Comparison of ENCODE assay signal across 8 cellular contexts in genomic region chr10:73887038-73888015, GRCh38. TPM values are rescaled to one million over a fixed set of nuclear protein-coding genes. Genes with fewer than 3 reads are reported as not detected.
DNase-seq lines count a peak whose midpoint lies in the region; ATAC-seq, FAIRE-seq and TF ChIP-seq lines count a peak whose summit lies in the region.

No MANE protein-coding gene starts in this region.

- peaks cover 17 to 20% of the 10 kb centered on the region in 2 experiments for H3K4me1 ChIP-seq in K562 (replicated peaks in 1 of 2; ENCODE audit: control insufficient read depth in 2 of 2, insufficient read depth in 2 of 2, low read length in 2 of 2)

- TF ChIP-seq RAD21 in K562 (CRISPR knock-in tag; conservative IDR thresholded peaks at IDR 0.05 in 1 of 2, IDR thresholded peaks at IDR 0.05 in 1 of 2) = peak in 1 of 2 experiments; percentile 12; a peak in 1 of 4 replicates

- H3K9me3 ChIP-seq in K562 (replicated peaks; ENCODE audit: control insufficient read depth, insufficient read depth, low read depth, low read length) = no peaks in the 10 kb centered on the region

- H3K36me3 Mint-ChIP-seq in natural killer cell treated with Interleukin-12 subunit alpha and Interleukin-12 subunit beta and Interleukin-15 and Interleukin-18, amount 100 ng/mL, for 72 hours = no peaks in the 10 kb centered on the region
- no peaks in the 10 kb centered on the region for H3K36me3 Mint-ChIP-seq in activated T-helper 1 cell treated with anti-CD3 and anti-CD28 coated beads, Interleukin-12 subunit alpha, Interleukin-12 subunit beta, Interleukin-2, Interleukin-4 antibody, amounts not matched to agents 30 ng/mL and 10 ng/mL and 1 ng/mL, durations not matched to agents 14 hours and 24 hours and 36 hours (ENCODE audit: low read depth)

- H3K4me3 ChIP-seq in K562 = no peak overlapping the region

- 52% methylated on average over 15 of the region's 15 CpGs for WGBS in K562 (ENCODE audit: insufficient coverage, low coverage, missing lambda C conversion rate)

- TF ChIP-seq CTCF in K562 (IDR thresholded peaks at IDR 0.05 in 2 of 3, conservative IDR thresholded peaks at IDR 0.05 in 1 of 3; ENCODE audit: insufficient read depth in 2 of 3, low read depth in 1 of 3, low read length in 3 of 3) = no peak

- intact Hi-C loops in K562 (cut with micrococcal nuclease) = loop anchor here (2.0 to 5.0 kb wide), 2 partner anchors 215 to 350 kb away; no protein-coding TSS in a partner anchor
- intact Hi-C loops in activated T-helper 1 cell treated with anti-CD3 and anti-CD28 coated beads, Interleukin-12 subunit alpha, Interleukin-12 subunit beta, Interleukin-2, Interleukin-4 antibody, amounts not matched to agents 30 ng/mL and 10 ng/mL and 1 ng/mL, durations not matched to agents 14 hours and 24 hours and 36 hours (cut with micrococcal nuclease) = loop anchor here (2.0 kb wide), 2 partner anchors 21 to 169 kb away; no protein-coding TSS in a partner anchor

- no peak for TF ChIP-seq POLR2A in K562 (conservative IDR thresholded peaks at IDR 0.05)

- H3K27ac ChIP-seq in K562 (ENCODE audit: extremely low read depth, low read depth, low read length) = no peak overlapping the region
- H3K27ac ChIP-seq in substantia nigra (ENCODE audit: low read depth, low read length, poor library complexity, severe bottlenecking) = no peak overlapping the region

- H3K9me1 ChIP-seq in K562 (ENCODE audit: control insufficient read depth, insufficient read depth, low read length) = no peaks in the 10 kb centered on the region

- peak overlapping the region in 1 of 2 experiments; percentile 23; a peak in 2 of 4 replicates for H3K9ac ChIP-seq in K562 (ENCODE audit: insufficient read depth in 1 of 2, low read depth in 2 of 2, low read length in 2 of 2)

- in situ Hi-C loops in K562 (cut with MboI) = loop anchor here (5.0 to 10.0 kb wide), 3 partner anchors 47 to 347 kb away; no protein-coding TSS in a partner anchor

- no peaks in the 10 kb centered on the region for H3K27me3 ChIP-seq in K562 (ENCODE audit: control insufficient read depth in 2 of 2, insufficient read depth in 2 of 2, low read length in 2 of 2)

- TF ChIP-seq EP300 in K562 (IDR thresholded peaks at IDR 0.05; ENCODE audit: low read length) = 0 out of 2 replicates have a peak, but pooled peaks have one; percentile 28

- peak; percentile 29 for FAIRE-seq in K562 (lab: Jason Lieb, UNC)

- CTCF ChIA-PET in K562 (lab: Yijun Ruan, JAX; ENCODE audit: low intra/inter-chr PET ratio) = interaction anchor here (1.1 to 4.9 kb wide), 7 partner anchors 38 to 347 kb away, joined by 3 to 39 read pairs (median 12); no protein-coding TSS in a partner anchor

- BruUV-seq in K562 (replicated peaks; lab: Mats Ljungman, UMichigan) = no TSS peak

- H3K9me3 Mint-ChIP-seq in natural killer cell treated with Interleukin-12 subunit alpha and Interleukin-12 subunit beta and Interleukin-15 and Interleukin-18, amount 100 ng/mL, for 72 hours = no peaks in the 10 kb centered on the region
- H3K9me3 Mint-ChIP-seq in activated T-helper 1 cell treated with anti-CD3 and anti-CD28 coated beads, Interleukin-12 subunit alpha, Interleukin-12 subunit beta, Interleukin-2, Interleukin-4 antibody, amounts not matched to agents 30 ng/mL and 10 ng/mL and 1 ng/mL, durations not matched to agents 14 hours and 24 hours and 36 hours = no peaks in the 10 kb centered on the region

- H3K27me3 Mint-ChIP-seq in natural killer cell treated with Interleukin-12 subunit alpha and Interleukin-12 subunit beta and Interleukin-15 and Interleukin-18, amount 100 ng/mL, for 72 hours = peaks cover 1 to 3% of the 10 kb centered on the region in 2 donors
- H3K27me3 Mint-ChIP-seq in activated T-helper 1 cell treated with anti-CD3 and anti-CD28 coated beads, Interleukin-12 subunit alpha, Interleukin-12 subunit beta, Interleukin-2, Interleukin-4 antibody, amounts not matched to agents 30 ng/mL and 10 ng/mL and 1 ng/mL, durations not matched to agents 14 hours and 24 hours and 36 hours (ENCODE audit: insufficient read depth) = peaks cover 4% of the 10 kb centered on the region

- peak; percentile 95 for DNase-seq in A172 (ENCODE audit: low spot score)
- DNase-seq in LoVo (ENCODE audit: low spot score) = peak; percentile 97
- DNase-seq in K562 (ENCODE audit: extremely low read depth in 1 of 4, low spot score in 3 of 4) = no peak
- DNase-seq in kidney glomerular epithelial cell (lab: John Stamatoyannopoulos, UW) = peak; percentile 80
- peak in 41 of 49 donors; percentile 26 to 96 (median 63) for DNase-seq in substantia nigra (lab: John Stamatoyannopoulos, UW)
- no peak for DNase-seq in natural killer cell treated with Interleukin-12 subunit alpha and Interleukin-12 subunit beta and Interleukin-15 and Interleukin-18, amount 100 ng/mL, for 72 hours (ENCODE audit: low spot score)
- no peak for DNase-seq in activated T-cell treated with anti-CD3 and anti-CD28 coated beads, Interleukin-2, amount 50 U/mL, for 48 hours
- DNase-seq in activated T-helper 1 cell treated with anti-CD3 and anti-CD28 coated beads, Interleukin-12 subunit alpha, Interleukin-12 subunit beta, Interleukin-2, Interleukin-4 antibody, amounts not matched to agents 30 ng/mL and 10 ng/mL and 1 ng/mL, durations not matched to agents 14 hours and 24 hours and 36 hours (ENCODE audit: low spot score) = no peak

- H3K36me3 ChIP-seq in K562 (ENCODE audit: control insufficient read depth, insufficient read depth, low read length) = no peaks in the 10 kb centered on the region

- peaks cover 10 to 12% of the 10 kb centered on the region in 2 donors for H3K4me1 Mint-ChIP-seq in natural killer cell treated with Interleukin-12 subunit alpha and Interleukin-12 subunit beta and Interleukin-15 and Interleukin-18, amount 100 ng/mL, for 72 hours (ENCODE audit: low read depth in 2 of 2)
- H3K4me1 Mint-ChIP-seq in activated T-helper 1 cell treated with anti-CD3 and anti-CD28 coated beads, Interleukin-12 subunit alpha, Interleukin-12 subunit beta, Interleukin-2, Interleukin-4 antibody, amounts not matched to agents 30 ng/mL and 10 ng/mL and 1 ng/mL, durations not matched to agents 14 hours and 24 hours and 36 hours (ENCODE audit: low read depth) = peaks cover 23% of the 10 kb centered on the region

- H2AFZ ChIP-seq in K562 (ENCODE audit: low read depth, low read length) = peak overlapping the region; percentile 11; the same call in 1 of the 2 replicates

- POLR2A ChIA-PET in K562 (lab: Yijun Ruan, JAX) = interaction anchor here (0.5 to 3.2 kb wide), 6 partner anchors 12 to 438 kb away, joined by 3 to 12 read pairs (median 4); no protein-coding TSS in a partner anchor

- no peaks in the 10 kb centered on the region for H4K20me1 ChIP-seq in K562 (replicated peaks; ENCODE audit: control insufficient read depth, insufficient read depth, low read length)

- H3K4me3 Mint-ChIP-seq in natural killer cell treated with Interleukin-12 subunit alpha and Interleukin-12 subunit beta and Interleukin-15 and Interleukin-18, amount 100 ng/mL, for 72 hours = no peak overlapping the region
- no peak overlapping the region for H3K4me3 Mint-ChIP-seq in activated T-helper 1 cell treated with anti-CD3 and anti-CD28 coated beads, Interleukin-12 subunit alpha, Interleukin-12 subunit beta, Interleukin-2, Interleukin-4 antibody, amounts not matched to agents 30 ng/mL and 10 ng/mL and 1 ng/mL, durations not matched to agents 14 hours and 24 hours and 36 hours

- H3K79me2 ChIP-seq in K562 (ENCODE audit: control insufficient read depth, insufficient read depth, low read length) = no peaks in the 10 kb centered on the region

- peak; percentile 22; the same call in 2 of the 3 replicates for ATAC-seq in K562
- ATAC-seq in natural killer cell treated with Interleukin-12 subunit alpha and Interleukin-12 subunit beta and Interleukin-15 and Interleukin-18, amount 100 ng/mL, for 72 hours = no peak

- H3K27ac Mint-ChIP-seq in natural killer cell treated with Interleukin-12 subunit alpha and Interleukin-12 subunit beta and Interleukin-15 and Interleukin-18, amount 100 ng/mL, for 72 hours = peak overlapping the region in 1 of 2 donors; percentile 70
- H3K27ac Mint-ChIP-seq in activated T-helper 1 cell treated with anti-CD3 and anti-CD28 coated beads, Interleukin-12 subunit alpha, Interleukin-12 subunit beta, Interleukin-2, Interleukin-4 antibody, amounts not matched to agents 30 ng/mL and 10 ng/mL and 1 ng/mL, durations not matched to agents 14 hours and 24 hours and 36 hours = no peak overlapping the region

- no peak overlapping the region; the same call in 1 of the 2 replicates for H3K4me2 ChIP-seq in K562 (ENCODE audit: insufficient read depth, low read length)

RNA-seq across cellular contexts. Expression of gene CAMK2G, which starts 13.0 kb away (rescaled TPM):
- 36.6 and 38.5 TPM in 2 replicates for total RNA-seq in A172 (2014; rRNA removed; shearing (Covaris generic))
- total RNA-seq in K562 (2011; cell fraction: chromatin; rRNA removed; ENCODE audit: low replicate concordance) = 79.9 and 93.7 TPM in 2 replicates
- 44.9 and 53.3 TPM in 2 replicates for total RNA-seq in K562 (2011; cell fraction: nucleolus; rRNA removed)
- 65.0 and 92.5 TPM in 2 replicates for total RNA-seq in K562 (2011; cell fraction: nucleoplasm; rRNA removed)
- total RNA-seq in K562 (2014; rRNA removed) (23.4 and 26.7 TPM in 2 replicates), K562 (2014; rRNA removed; fragmentation: Illumina TruSeq; extraction: Trizol) (22.3 and 25.1 TPM in 2 replicates), K562 (2015; rRNA removed; fragmentation: Illumina TruSeq; extraction: Trizol) (32.2 and 33.2 TPM in 2 replicates), K562 (2021) (29.5 and 32.6 TPM in 2 replicates)
- polyA plus RNA-seq in K562 (2011; rRNA removed) (37.5 and 41.6 TPM in 2 replicates), K562 (2014; fragmentation: Illumina TruSeq; extraction: Trizol) (35.5 and 37.9 TPM in 2 replicates), K562 (2014; fragmentation: Nextera tagmentation; extraction: Ambion mirVana) (10 to 100 TPM in 1 of 2 experiments, 1 to 10 TPM in 1; 9.0 to 10.4 TPM), K562 (2014; rRNA removed) (36.2 and 37.2 TPM in 2 replicates)
- polyA plus RNA-seq in K562 (2011; cell fraction: cytosol; rRNA removed) = 33.0 and 39.7 TPM in 2 replicates
- polyA plus RNA-seq in K562 (2011; cell fraction: nucleus; rRNA removed) = 69.4 and 73.5 TPM in 2 replicates
- 27.5 and 30.5 TPM in 2 replicates for polyA plus RNA-seq in K562 (2012)
- polyA minus RNA-seq in K562 (2011; rRNA and poly(A)+ RNA removed) = 31.1 and 31.9 TPM in 2 replicates
- polyA minus RNA-seq in K562 (2011; cell fraction: cytosol; rRNA and poly(A)+ RNA removed) = 18.9 and 20.7 TPM in 2 replicates
- polyA minus RNA-seq in K562 (2011; cell fraction: nucleus; rRNA and poly(A)+ RNA removed) = 25.0 and 38.0 TPM in 2 replicates
- total RNA-seq in natural killer cell treated with Interleukin-12 subunit alpha and Interleukin-12 subunit beta and Interleukin-15 and Interleukin-18, amount 100 ng/mL, for 72 hours = 10 to 100 TPM in 1 of 2 donors, 1 to 10 TPM in 1; 6.9 to 15.3 TPM
- 15.9 and 18.7 TPM in 2 replicates for total RNA-seq in activated T-helper 1 cell treated with anti-CD3 and anti-CD28 coated beads, Interleukin-12 subunit alpha, Interleukin-12 subunit beta, Interleukin-2, Interleukin-4 antibody, amounts not matched to agents 30 ng/mL and 10 ng/mL and 1 ng/mL, durations not matched to agents 14 hours and 24 hours and 36 hours

RNA-seq across cellular contexts. Expression of gene PLAU, which starts 23.6 kb away (rescaled TPM):
- total RNA-seq in A172 (2014; rRNA removed; shearing (Covaris generic)) = 6.7 and 8.9 TPM in 2 replicates
- total RNA-seq in K562 (2011; cell fraction: chromatin; rRNA removed; ENCODE audit: low replicate concordance) = 2.8 and 5.6 TPM in 2 replicates
- 4.2 and 6.7 TPM in 2 replicates for total RNA-seq in K562 (2011; cell fraction: nucleolus; rRNA removed)
- 4.4 and 4.9 TPM in 2 replicates for total RNA-seq in K562 (2011; cell fraction: nucleoplasm; rRNA removed)
- total RNA-seq in K562 (2014; rRNA removed) (2.1 and 2.9 TPM in 2 replicates), K562 (2014; rRNA removed; fragmentation: Illumina TruSeq; extraction: Trizol) (3.2 and 3.3 TPM in 2 replicates), K562 (2015; rRNA removed; fragmentation: Illumina TruSeq; extraction: Trizol) (16.9 and 17.5 TPM in 2 replicates), K562 (2021) (4.1 and 4.4 TPM in 2 replicates)
- polyA plus RNA-seq in K562 (2011; rRNA removed) (3.4 and 5.8 TPM in 2 replicates), K562 (2014; fragmentation: Illumina TruSeq; extraction: Trizol) (4.6 and 4.9 TPM in 2 replicates), K562 (2014; fragmentation: Nextera tagmentation; extraction: Ambion mirVana) (1 to 10 TPM; 2.3 to 2.5 TPM), K562 (2014; rRNA removed) (2.6 and 4.2 TPM in 2 replicates)
- polyA plus RNA-seq in K562 (2011; cell fraction: cytosol; rRNA removed) = 3.7 and 8.0 TPM in 2 replicates
- 11.6 and 17.7 TPM in 2 replicates for polyA plus RNA-seq in K562 (2011; cell fraction: nucleus; rRNA removed)
- polyA plus RNA-seq in K562 (2012) = 11.2 and 47.9 TPM in 2 replicates
- polyA minus RNA-seq in K562 (2011; rRNA and poly(A)+ RNA removed) = 2.6 and 3.6 TPM in 2 replicates
- 1.6 and 4.6 TPM in 2 replicates for polyA minus RNA-seq in K562 (2011; cell fraction: cytosol; rRNA and poly(A)+ RNA removed)
- polyA minus RNA-seq in K562 (2011; cell fraction: nucleus; rRNA and poly(A)+ RNA removed) = 1.6 and 3.4 TPM in 2 replicates
- total RNA-seq in natural killer cell treated with Interleukin-12 subunit alpha and Interleukin-12 subunit beta and Interleukin-15 and Interleukin-18, amount 100 ng/mL, for 72 hours = not detected
- total RNA-seq in activated T-helper 1 cell treated with anti-CD3 and anti-CD28 coated beads, Interleukin-12 subunit alpha, Interleukin-12 subunit beta, Interleukin-2, Interleukin-4 antibody, amounts not matched to agents 30 ng/mL and 10 ng/mL and 1 ng/mL, durations not matched to agents 14 hours and 24 hours and 36 hours = 0.37 and 0.60 TPM in 2 replicates

Comparison
In these comparisons a context has a peak if more than half of its experiments do, and no peak if none do; other contexts are left out.
1. DNase-seq: peak in A172 (single experiment), LoVo (single experiment), kidney glomerular epithelial cell (single experiment) and substantia nigra (41 of 49); none in K562 (0 of 4), natural killer cell treated with Interleukin-12 subunit alpha and Interleukin-12 subunit beta and Interleukin-15 and Interleukin-18, amount 100 ng/mL, for 72 hours (single experiment), activated T-cell treated with anti-CD3 and anti-CD28 coated beads, Interleukin-2, amount 50 U/mL, for 48 hours (0 of 2) and activated T-helper 1 cell treated with anti-CD3 and anti-CD28 coated beads, Interleukin-12 subunit alpha, Interleukin-12 subunit beta, Interleukin-2, Interleukin-4 antibody, amounts not matched to agents 30 ng/mL and 10 ng/mL and 1 ng/mL, durations not matched to agents 14 hours and 24 hours and 36 hours (single experiment).